Comparison of ENCODE assay signal across 1 cellular context in genomic region chr7:20200361-20200760, GRCh38.
A peak's percentile ranks its signal among the peaks of the same experiment; 100 is the strongest.
TF ChIP-seq lines count a peak whose summit lies in the region.

No MANE protein-coding gene starts in this region.

TF ChIP-seq in GM12878, 131 proteins besides CTCF, POLR2A, EP300 and RAD21 (continues in another document):
- TF ChIP-seq EED (IDR thresholded peaks at IDR 0.05; ENCODE audit: low read depth): 0 out of 2 replicates have a peak, but pooled peaks have one; percentile 22
- no peak for TF ChIP-seq YY1 (IDR thresholded peaks at IDR 0.05; ENCODE audit: low read depth, low read length)
- TF ChIP-seq BACH1 (IDR thresholded peaks at IDR 0.05; ENCODE audit: borderline replicate concordance): no peak
- no peak for TF ChIP-seq CEBPB (IDR thresholded peaks at IDR 0.05; ENCODE audit: borderline replicate concordance in 1 of 2, low read depth in 2 of 2, low read length in 2 of 2)
- TF ChIP-seq DPF2 (IDR thresholded peaks at IDR 0.05): peak; percentile 37; the same call in 1 of the 2 replicates
- TF ChIP-seq ETV6 (conservative IDR thresholded peaks at IDR 0.05 in 1 of 2, IDR thresholded peaks at IDR 0.05 in 1 of 2; ENCODE audit: borderline replicate concordance in 1 of 2, low read depth in 1 of 2): peak in 1 of 2 experiments; percentile 73; a peak in 1 of 4 replicates
- no peak for TF ChIP-seq IRF3 (IDR thresholded peaks at IDR 0.05)
- TF ChIP-seq E2F4 (IDR thresholded peaks at IDR 0.05; ENCODE audit: low read depth, low read length): no peak
- no peak for TF ChIP-seq SUPT20H (IDR thresholded peaks at IDR 0.05; ENCODE audit: borderline replicate concordance, control insufficient read depth, low read depth, low read length)
- TF ChIP-seq REST (IDR thresholded peaks at IDR 0.05; ENCODE audit: low read depth, low read length): no peak
- TF ChIP-seq FOS (IDR thresholded peaks at IDR 0.05; ENCODE audit: borderline replicate concordance, extremely low read depth, insufficient read length): no peak
- TF ChIP-seq KDM1A (IDR thresholded peaks at IDR 0.05; ENCODE audit: borderline replicate concordance): no peak
- TF ChIP-seq MXI1 (IDR thresholded peaks at IDR 0.05; ENCODE audit: low read depth, low read length): no peak
- TF ChIP-seq MEF2A (IDR thresholded peaks at IDR 0.05; ENCODE audit: insufficient read depth, low read depth, low read length): peak; percentile 91
- no peak for TF ChIP-seq CHD4 (IDR thresholded peaks at IDR 0.05)
- TF ChIP-seq CEBPZ (IDR thresholded peaks at IDR 0.05; ENCODE audit: low read depth, low read length): no peak
- no peak for TF ChIP-seq SREBF1 (IDR thresholded peaks at IDR 0.05; ENCODE audit: low read length)
- TF ChIP-seq ZNF592 (IDR thresholded peaks at IDR 0.05): no peak
- peak; percentile 67; the same call in 1 of the 2 replicates for TF ChIP-seq NFIC (IDR thresholded peaks at IDR 0.05; ENCODE audit: low read depth, low read length)
- TF ChIP-seq KAT2A (conservative IDR thresholded peaks at IDR 0.05; ENCODE audit: control insufficient read depth, low read depth, low read length): no peak
- TF ChIP-seq POLR2AphosphoS5 (IDR thresholded peaks at IDR 0.05; ENCODE audit: low read length): no peak
- peak; percentile 98 for TF ChIP-seq ATF2 (IDR thresholded peaks at IDR 0.05; ENCODE audit: low read length)
- TF ChIP-seq TCF12 (IDR thresholded peaks at IDR 0.05; ENCODE audit: low read depth, low read length): no peak
- no peak for TF ChIP-seq CBX3 (IDR thresholded peaks at IDR 0.05; ENCODE audit: borderline replicate concordance, low read depth)
- peak; percentile 43; the same call in 1 of the 2 replicates for TF ChIP-seq BCL11A (IDR thresholded peaks at IDR 0.05; ENCODE audit: low read depth, low read length)
- TF ChIP-seq YBX1 (IDR thresholded peaks at IDR 0.05): no peak
- TF ChIP-seq NR2C2 (IDR thresholded peaks at IDR 0.05; ENCODE audit: borderline replicate concordance, control insufficient read depth, insufficient read length, low read depth): no peak
- 0 out of 2 replicates have a peak, but pooled peaks have one; percentile 25 for TF ChIP-seq PML (IDR thresholded peaks at IDR 0.05; ENCODE audit: low read length)
- TF ChIP-seq MTA2 (IDR thresholded peaks at IDR 0.05; ENCODE audit: low read depth): peak; percentile 71
- TF ChIP-seq BHLHE40 (IDR thresholded peaks at IDR 0.05; ENCODE audit: borderline replicate concordance in 1 of 2, low read depth in 2 of 2, low read length in 1 of 2): peak; percentile 68; a peak in 2 of 4 replicates
- no peak for TF ChIP-seq NFYA (IDR thresholded peaks at IDR 0.05; ENCODE audit: borderline replicate concordance, low read depth, low read length)
- 0 out of 2 replicates have a peak, but pooled peaks have one; percentile 32 for TF ChIP-seq MTA3 (IDR thresholded peaks at IDR 0.05; ENCODE audit: borderline replicate concordance, low read length)
- TF ChIP-seq ASH2L (IDR thresholded peaks at IDR 0.05; ENCODE audit: borderline replicate concordance, low read depth): no peak
- TF ChIP-seq ZBTB4 (CRISPR knock-in tag; IDR thresholded peaks at IDR 0.05): no peak
- peak; percentile 84 for TF ChIP-seq ZNF24 (IDR thresholded peaks at IDR 0.05)
- TF ChIP-seq PKNOX1 (IDR thresholded peaks at IDR 0.05): peak; percentile 43; the same call in 1 of the 2 replicates
- TF ChIP-seq NR2F1 (conservative IDR thresholded peaks at IDR 0.05): no peak
- no peak for TF ChIP-seq MYC (IDR thresholded peaks at IDR 0.05; ENCODE audit: insufficient read depth, insufficient read length, insufficient replicate concordance, low read length, severe bottlenecking)
- no peak for TF ChIP-seq NR2C1 (IDR thresholded peaks at IDR 0.05)
- TF ChIP-seq NBN (IDR thresholded peaks at IDR 0.05): no peak
- no peak for TF ChIP-seq NRF1 (conservative IDR thresholded peaks at IDR 0.05; ENCODE audit: low read depth, low read length)
- no peak for TF ChIP-seq POLR2AphosphoS2 (IDR thresholded peaks at IDR 0.05; ENCODE audit: low read depth, low read length)
- TF ChIP-seq MAX (IDR thresholded peaks at IDR 0.05; ENCODE audit: low read depth, low read length): no peak
- peak; percentile 24; the same call in 1 of the 2 replicates for TF ChIP-seq RUNX3 (IDR thresholded peaks at IDR 0.05; ENCODE audit: low read length)
